In the genomic region with DNA sequence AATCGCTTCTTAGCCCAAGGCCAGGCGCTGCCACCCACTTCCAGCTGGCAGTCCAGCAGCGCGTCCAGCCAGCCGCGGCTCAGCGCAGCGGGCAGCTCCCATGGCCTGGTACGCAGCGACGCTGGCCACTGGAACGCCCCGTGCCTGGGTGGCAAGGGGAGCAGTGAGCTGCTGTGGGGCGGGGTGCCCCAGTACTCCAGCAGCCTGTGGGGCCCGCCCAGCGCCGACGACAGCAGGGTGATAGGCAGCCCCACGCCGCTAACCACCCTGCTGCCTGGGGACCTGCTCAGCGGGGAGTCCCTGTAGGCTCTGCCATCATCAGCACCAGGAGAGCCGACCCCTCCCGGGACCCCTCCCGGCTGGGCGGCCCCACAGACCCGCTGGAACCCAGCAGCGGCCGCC, we compare ENCODE assay signal across 22 cellular contexts. TPM values are rescaled to one million over a fixed set of nuclear protein-coding genes. Genes with fewer than 3 reads are reported as not detected.
DNase-seq lines count a peak whose midpoint lies in the region; ATAC-seq, FAIRE-seq and TF ChIP-seq lines count a peak whose summit lies in the region.
"Had no signal": no experiment of that assay in that cellular context is flagged by ENCODE, and none has a peak within 500 bp of the region (broad histone marks: within the 10 kb centered on the region; RNA-seq: fewer than 3 reads in every experiment).

No MANE protein-coding gene starts in this region.

- TF ChIP-seq CTCF in HCT116 (IDR thresholded peaks at IDR 0.05 in 2 of 3, conservative IDR thresholded peaks at IDR 0.05 in 1 of 3; ENCODE audit: borderline replicate concordance in 1 of 3, insufficient read depth in 1 of 3, low read depth in 2 of 3, low read length in 2 of 3) = no peak
- no peak for TF ChIP-seq CTCF in kidney (IDR thresholded peaks at IDR 0.05; ENCODE audit: borderline replicate concordance, extremely low read depth, insufficient read depth)
- TF ChIP-seq CTCF in gastroesophageal sphincter (IDR thresholded peaks at IDR 0.05) = no peak

- H4K20me1 ChIP-seq in HCT116 (ENCODE audit: insufficient read depth) = no peaks in the 10 kb centered on the region

- TF ChIP-seq EP300 in gastroesophageal sphincter (IDR thresholded peaks at IDR 0.05) = no peak

- POLR2A ChIA-PET in HCT116 (lab: Charles Lee) = no interaction called here

- H3K4me3 ChIP-seq in HCT116 (replicated peaks in 1 of 2; ENCODE audit: low read depth in 1 of 2, low read length in 2 of 2) (no peak overlapping the region), kidney (ENCODE audit: low read length in 2 of 2) (no peak overlapping the region), gastroesophageal sphincter (no peak overlapping the region)

- no peak overlapping the region for H3K4me2 ChIP-seq in HCT116 (ENCODE audit: low read length)

- H3K27me3 ChIP-seq in HCT116 (ENCODE audit: insufficient read depth, low read length) (no peaks in the 10 kb centered on the region), gastroesophageal sphincter (no peaks in the 10 kb centered on the region)

- no peak for TF ChIP-seq RAD21 in HCT116 (IDR thresholded peaks at IDR 0.05; ENCODE audit: low read depth)

- peak; percentile 50 for DNase-seq in D341Med (ENCODE audit: low spot score)
- no peak for DNase-seq in HCT116 (ENCODE audit: low read depth, low spot score)
- peak; percentile 71 for DNase-seq in kidney
- no peak for DNase-seq in substantia nigra (lab: John Stamatoyannopoulos, UW)
- no peak for DNase-seq in urothelium cell line (ENCODE audit: low spot score)
- DNase-seq in activated CD4-positive, alpha-beta T cell treated with anti-CD3 and anti-CD28 coated beads for 4 hours = no peak
- DNase-seq: AML-193, DMS79 treated with DMSO at 0.1 percent for 48 hours, HFFc6, IMR-90, NCI-H1417, NCI-H187, NCI-H226, NCI-H524, NCI-H82, OCI-M1, SIG-M5 had no signal

- no peak for FAIRE-seq in kidney (lab: Jason Lieb, UNC)
- FAIRE-seq in urothelium cell line (lab: Jason Lieb, UNC) = no peak
- FAIRE-seq: H1 had no signal

- H3K27ac ChIP-seq in HCT116 (ENCODE audit: low read depth, low read length) (no peak overlapping the region), kidney (ENCODE audit: low read depth in 2 of 2, low read length in 2 of 2) (no peak overlapping the region), substantia nigra (ENCODE audit: low read depth, low read length, poor library complexity, severe bottlenecking) (peak overlapping the region; percentile 26), gastroesophageal sphincter (peak overlapping the region in 2 of 4 donors; percentile 12 to 35)

- TF ChIP-seq POLR2A in HCT116 (IDR thresholded peaks at IDR 0.05; ENCODE audit: borderline replicate concordance, extremely low read depth, insufficient read depth, insufficient read length) (no peak), gastroesophageal sphincter (IDR thresholded peaks at IDR 0.05) (no peak)

- ATAC-seq in HCT116 = peak; percentile 18; the same call in 1 of the 2 replicates
- no peak for ATAC-seq in gastroesophageal sphincter

- intact Hi-C loops in HCT116 (cut with micrococcal nuclease) (no loop called here), kidney (cut with DNase I) (no loop called here)

- H3K36me3 ChIP-seq in HCT116 (ENCODE audit: control insufficient read depth in 1 of 2, insufficient read depth in 2 of 2, low read length in 2 of 2) (peaks cover 6 to 9% of the 10 kb centered on the region in 2 experiments; a peak in 1 of 4 replicates), kidney (ENCODE audit: control insufficient read depth in 1 of 2, insufficient read depth in 2 of 2, low read length in 2 of 2) (peaks cover 17 to 22% of the 10 kb centered on the region in 2 donors), gastroesophageal sphincter (peaks cover 0 to 82% of the 10 kb centered on the region in 2 donors)

- CTCF ChIA-PET in HCT116 (lab: Charles Lee) = interaction anchor here (2.7 kb wide), 1 partner anchor 19 kb away, joined by 12 read pairs; no protein-coding TSS in a partner anchor

- H3K4me1 ChIP-seq in HCT116 (ENCODE audit: control insufficient read depth in 1 of 2, insufficient read depth in 2 of 2, low read length in 2 of 2) (no peaks in the 10 kb centered on the region), kidney (ENCODE audit: control insufficient read depth in 1 of 2, insufficient read depth in 1 of 2, low read depth in 1 of 2, low read length in 2 of 2) (peaks cover 0 to 2% of the 10 kb centered on the region in 2 donors), gastroesophageal sphincter (peaks cover 0 to 47% (median 3%) of the 10 kb centered on the region in 3 donors)

- WGBS in gastroesophageal sphincter (ENCODE audit: low coverage in 1 of 2), 2 donors = no CpG with 5 or more reads among the region's 28 CpGs

- H3K9me3 ChIP-seq in HCT116 (ENCODE audit: control insufficient read depth in 1 of 2, insufficient read depth in 1 of 2, low read depth in 1 of 2, low read length in 2 of 2) (no peaks in the 10 kb centered on the region; a peak in 1 of 4 replicates), kidney (ENCODE audit: control insufficient read depth in 1 of 2, low read length in 2 of 2) (no peaks in the 10 kb centered on the region), gastroesophageal sphincter (no peaks in the 10 kb centered on the region)

- no peaks in the 10 kb centered on the region for H3K79me2 ChIP-seq in HCT116 (ENCODE audit: insufficient read depth, low read length)

- RAD21 ChIA-PET in HCT116 (lab: Charles Lee; ENCODE audit: low non-redundant PET in 1 of 2, low total read pairs in 2 of 2, uncharacterized antibody in 2 of 2, unreplicated experiment in 2 of 2) = no interaction called here

- H2AFZ ChIP-seq in HCT116 (ENCODE audit: low read depth, low read length, poor library complexity, severe bottlenecking) = no peak overlapping the region

- BruUV-seq in HCT116 (replicated peaks; lab: Mats Ljungman, UMichigan) = no TSS peak

- H3K9me2 ChIP-seq in HCT116 (ENCODE audit: insufficient read depth) = no peaks in the 10 kb centered on the region

- H3K9ac ChIP-seq in HCT116 (ENCODE audit: low read length) = no peak overlapping the region
- no peak overlapping the region for H3K9ac ChIP-seq in kidney (ENCODE audit: low read length in 2 of 2)

TF ChIP-seq in HCT116, 20 proteins besides CTCF, POLR2A, EP300 and RAD21:
- TF ChIP-seq EGR1 (IDR thresholded peaks at IDR 0.05; ENCODE audit: low read depth) = no peak
- TF ChIP-seq CEBPB (IDR thresholded peaks at IDR 0.05; ENCODE audit: low read depth) = no peak
- TF ChIP-seq, protein P1, sequence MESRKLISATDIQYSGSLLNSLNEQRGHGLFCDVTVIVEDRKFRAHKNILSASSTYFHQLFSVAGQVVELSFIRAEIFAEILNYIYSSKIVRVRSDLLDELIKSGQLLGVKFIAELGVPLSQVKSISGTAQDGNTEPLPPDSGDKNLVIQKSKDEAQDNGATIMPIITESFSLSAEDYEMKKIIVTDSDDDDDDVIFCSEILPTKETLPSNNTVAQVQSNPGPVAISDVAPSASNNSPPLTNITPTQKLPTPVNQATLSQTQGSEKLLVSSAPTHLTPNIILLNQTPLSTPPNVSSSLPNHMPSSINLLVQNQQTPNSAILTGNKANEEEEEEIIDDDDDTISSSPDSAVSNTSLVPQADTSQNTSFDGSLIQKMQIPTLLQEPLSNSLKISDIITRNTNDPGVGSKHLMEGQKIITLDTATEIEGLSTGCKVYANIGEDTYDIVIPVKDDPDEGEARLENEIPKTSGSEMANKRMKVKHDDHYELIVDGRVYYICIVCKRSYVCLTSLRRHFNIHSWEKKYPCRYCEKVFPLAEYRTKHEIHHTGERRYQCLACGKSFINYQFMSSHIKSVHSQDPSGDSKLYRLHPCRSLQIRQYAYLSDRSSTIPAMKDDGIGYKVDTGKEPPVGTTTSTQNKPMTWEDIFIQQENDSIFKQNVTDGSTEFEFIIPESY (IDR thresholded peaks at IDR 0.05; ENCODE audit: extremely low read depth, insufficient replicate concordance, low read length) = no peak
- TF ChIP-seq, protein P2, sequence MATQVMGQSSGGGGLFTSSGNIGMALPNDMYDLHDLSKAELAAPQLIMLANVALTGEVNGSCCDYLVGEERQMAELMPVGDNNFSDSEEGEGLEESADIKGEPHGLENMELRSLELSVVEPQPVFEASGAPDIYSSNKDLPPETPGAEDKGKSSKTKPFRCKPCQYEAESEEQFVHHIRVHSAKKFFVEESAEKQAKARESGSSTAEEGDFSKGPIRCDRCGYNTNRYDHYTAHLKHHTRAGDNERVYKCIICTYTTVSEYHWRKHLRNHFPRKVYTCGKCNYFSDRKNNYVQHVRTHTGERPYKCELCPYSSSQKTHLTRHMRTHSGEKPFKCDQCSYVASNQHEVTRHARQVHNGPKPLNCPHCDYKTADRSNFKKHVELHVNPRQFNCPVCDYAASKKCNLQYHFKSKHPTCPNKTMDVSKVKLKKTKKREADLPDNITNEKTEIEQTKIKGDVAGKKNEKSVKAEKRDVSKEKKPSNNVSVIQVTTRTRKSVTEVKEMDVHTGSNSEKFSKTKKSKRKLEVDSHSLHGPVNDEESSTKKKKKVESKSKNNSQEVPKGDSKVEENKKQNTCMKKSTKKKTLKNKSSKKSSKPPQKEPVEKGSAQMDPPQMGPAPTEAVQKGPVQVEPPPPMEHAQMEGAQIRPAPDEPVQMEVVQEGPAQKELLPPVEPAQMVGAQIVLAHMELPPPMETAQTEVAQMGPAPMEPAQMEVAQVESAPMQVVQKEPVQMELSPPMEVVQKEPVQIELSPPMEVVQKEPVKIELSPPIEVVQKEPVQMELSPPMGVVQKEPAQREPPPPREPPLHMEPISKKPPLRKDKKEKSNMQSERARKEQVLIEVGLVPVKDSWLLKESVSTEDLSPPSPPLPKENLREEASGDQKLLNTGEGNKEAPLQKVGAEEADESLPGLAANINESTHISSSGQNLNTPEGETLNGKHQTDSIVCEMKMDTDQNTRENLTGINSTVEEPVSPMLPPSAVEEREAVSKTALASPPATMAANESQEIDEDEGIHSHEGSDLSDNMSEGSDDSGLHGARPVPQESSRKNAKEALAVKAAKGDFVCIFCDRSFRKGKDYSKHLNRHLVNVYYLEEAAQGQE (IDR thresholded peaks at IDR 0.05; ENCODE audit: low read depth) = no peak
- TF ChIP-seq ZNF274 (IDR thresholded peaks at IDR 0.05; ENCODE audit: low read depth, low read length) = no peak
- no peak for TF ChIP-seq ELF1 (IDR thresholded peaks at IDR 0.05; ENCODE audit: borderline replicate concordance, low read depth)

RNA-seq across cellular contexts. Expression of a gene that starts 24.0 kb away (rescaled TPM):
- total RNA-seq in HCT116 (2021; ENCODE audit: unreplicated experiment) (142 TPM), kidney (115 TPM), gastroesophageal sphincter (10 to 100 TPM; 12.4 to 19.0 (median 15.5) TPM)
- 93.2 and 96.7 TPM in 2 replicates for polyA plus RNA-seq in HCT116 (2012)
- 15.0 TPM for polyA plus RNA-seq in kidney (ENCODE audit: insufficient read depth, low read depth, low replicate concordance)
- total RNA-seq: IMR-90, RPMI7951 had no signal

RNA-seq across cellular contexts. Expression of a gene that starts 26.0 kb away (rescaled TPM):
- total RNA-seq in HCT116 (2021; ENCODE audit: unreplicated experiment) (7.8 TPM), kidney (35.9 TPM), gastroesophageal sphincter (10 to 100 TPM in 1 of 4 donors, 1 to 10 TPM in 3; 1.7 to 12.0 (median 3.0) TPM)
- 4.7 and 6.0 TPM in 2 replicates for polyA plus RNA-seq in HCT116 (2012)
- polyA plus RNA-seq in kidney (ENCODE audit: insufficient read depth, low read depth, low replicate concordance) = 1.0 TPM
- total RNA-seq: HFFc6, IMR-90, M059J, RPMI7951 had no signal
- polyA plus RNA-seq: IMR-90 had no signal

RNA-seq across cellular contexts. Expression of a gene that starts 41.6 kb away (rescaled TPM):
- not detected for total RNA-seq in HCT116 (2021; ENCODE audit: unreplicated experiment)
- not detected in 2 replicates for polyA plus RNA-seq in HCT116 (2012)
- total RNA-seq in kidney = not detected
- not detected for polyA plus RNA-seq in kidney (ENCODE audit: insufficient read depth, low read depth, low replicate concordance)
- not detected for total RNA-seq in gastroesophageal sphincter
- total RNA-seq: H1, HFFc6, IMR-90, M059J, RPMI7951 had no signal
- polyA plus RNA-seq: CD14-positive monocyte, H1, IMR-90 had no signal

Comparison
In these comparisons a context has a peak if more than half of its experiments do, and no peak if none do; other contexts are left out.
1. DNase-seq: peak in D341Med (single experiment) and kidney (single experiment); none in HCT116 (single experiment), substantia nigra (0 of 49), urothelium cell line (single experiment) and activated CD4-positive, alpha-beta T cell treated with anti-CD3 and anti-CD28 coated beads for 4 hours (0 of 2).